ENCODE assay signal across 25 cellular contexts in the genomic region with DNA sequence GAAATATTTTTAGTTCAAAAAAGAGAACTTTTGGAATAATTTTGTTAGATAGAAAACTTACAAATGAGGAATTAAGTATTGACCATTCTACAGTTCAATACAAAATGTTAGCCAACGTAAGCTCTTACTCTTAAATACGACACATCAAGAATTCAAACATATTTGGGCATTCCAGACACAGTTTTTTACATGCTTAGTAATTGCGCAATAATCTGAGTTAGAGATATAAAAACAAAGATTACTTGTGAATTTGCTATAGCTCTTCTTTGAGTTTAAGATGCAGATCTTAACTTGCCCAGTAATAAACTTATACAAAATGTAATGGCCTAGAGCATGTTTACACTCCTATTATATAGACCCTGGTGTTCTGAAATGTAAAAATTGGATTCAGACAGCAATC. TPM values are rescaled to one million over a fixed set of nuclear protein-coding genes. Genes with fewer than 3 reads are reported as not detected.
"Had no signal": no experiment of that assay in that cellular context is flagged by ENCODE, and none has a peak within 500 bp of the region (broad histone marks: within the 10 kb centered on the region; RNA-seq: fewer than 3 reads in every experiment).

No MANE protein-coding gene starts in this region.

- H3K79me2 ChIP-seq: hepatocyte had no signal

- H3K9me3 ChIP-seq: left lung, transverse colon, uterus had no signal

- H3K36me3 ChIP-seq: left lung, transverse colon, uterus had no signal

- H3K4me2 ChIP-seq: hepatocyte had no signal

- H3K27ac ChIP-seq: epithelial cell of prostate, hepatocyte, left lung, transverse colon, uterus had no signal

- DNase-seq: activated CD4-positive, alpha-beta T cell treated with anti-CD3 and anti-CD28 coated beads for 1 hour; activated CD4-positive, alpha-beta T cell treated with anti-CD3 and anti-CD28 coated beads, Interleukin-2, amount 50 U/mL, for 1 hour; activated CD8-positive, alpha-beta memory T cell treated with anti-CD3 and anti-CD28 coated beads, Interleukin-2, amount 50 U/mL, for 4 hours; activated naive CD4-positive, alpha-beta T cell; activated T-cell treated with anti-CD3 and anti-CD28 coated beads, Interleukin-2, amount 50 U/mL, for 4 hours; cerebellar nuclear complex; foreskin melanocyte; glutamatergic neuron; immature natural killer cell; kidney glomerular epithelial cell; left lung; naive thymus-derived CD4-positive, alpha-beta T cell; occipital lobe; retina; stimulated activated CD4-positive, alpha-beta T cell treated with anti-CD3 and anti-CD28 coated beads, Interleukin-1b, Interleukin-23, amount 100 ng/mL, for 48 hours; T-helper 9 cell; transverse colon; uterus had no signal

- H3K27me3 ChIP-seq: hepatocyte, left lung, transverse colon, uterus had no signal

- H3K4me1 ChIP-seq: left lung, transverse colon, uterus had no signal

- H3K4me3 ChIP-seq: hepatocyte, left lung, lung, transverse colon, uterus had no signal

- H2AFZ ChIP-seq: hepatocyte had no signal

- ATAC-seq: activated T-cell treated with anti-CD3 and anti-CD28 coated beads, Interleukin-2, amount 50 U/mL, for 4 hours; left lung; naive thymus-derived CD4-positive, alpha-beta T cell; stimulated activated effector memory CD8-positive, alpha-beta T cell treated with anti-CD3 and anti-CD28 coated beads, Interleukin-12 subunit alpha, Interleukin-12 subunit beta, amount 100 ng/mL, for 72 hours had no signal

- FAIRE-seq: bronchial epithelial cell had no signal

RNA-seq across cellular contexts. Expression of a gene that starts 1.2 kb away (rescaled TPM):
- total RNA-seq: bronchial epithelial cell; neural crest cell; T-helper 1 cell treated with Interleukin-12 subunit alpha and Interleukin-12 subunit beta and Interleukin-4 antibody, amounts not matched to agents 30 ng/mL and 1 ng/mL, for 36 hours had no signal
- polyA plus RNA-seq: naive thymus-derived CD4-positive, alpha-beta T cell had no signal
